15 cellular contexts compared by ENCODE assay signal in the genomic region with DNA sequence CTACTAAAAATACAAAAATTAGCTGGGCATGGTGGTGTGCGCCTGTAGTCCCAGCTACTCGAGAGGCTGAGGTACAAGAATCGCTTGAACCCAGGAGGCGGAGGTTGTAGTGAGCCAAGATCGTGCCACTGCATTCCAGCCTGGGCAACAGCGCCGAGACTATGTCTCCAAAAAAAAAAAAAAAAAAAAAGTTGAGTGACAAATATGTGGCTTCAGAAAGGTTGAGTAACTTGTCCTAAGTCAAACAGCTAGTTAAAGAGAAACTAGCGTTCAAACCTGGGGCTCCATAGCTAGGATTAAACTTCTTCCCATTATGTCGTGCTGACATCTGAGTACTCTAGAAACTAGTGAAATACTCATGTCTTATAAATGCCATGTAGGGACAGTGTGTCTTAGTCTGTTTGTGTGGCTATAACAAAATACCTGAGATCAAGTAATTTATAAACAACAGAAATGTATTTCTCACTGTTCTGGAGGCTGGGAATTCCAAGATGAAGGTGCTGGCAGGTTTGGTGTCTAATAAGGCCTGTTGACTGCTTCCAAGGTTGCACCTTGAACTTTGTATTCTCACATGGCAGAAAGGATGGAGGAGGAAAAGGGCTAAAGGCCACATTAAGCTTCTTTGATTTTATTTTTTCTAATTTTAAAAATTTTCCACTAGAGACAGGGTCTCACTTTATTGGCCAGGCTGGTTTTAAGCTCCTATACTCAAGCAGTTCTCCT. TPM values are rescaled to one million over a fixed set of nuclear protein-coding genes. Genes with fewer than 3 reads are reported as not detected.
DNase-seq lines count a peak whose midpoint lies in the region; ATAC-seq, FAIRE-seq and TF ChIP-seq lines count a peak whose summit lies in the region.
"Had no signal": no experiment of that assay in that cellular context is flagged by ENCODE, and none has a peak within 500 bp of the region (broad histone marks: within the 10 kb centered on the region; RNA-seq: fewer than 3 reads in every experiment).

No MANE protein-coding gene starts in this region.

- no peaks in the 10 kb centered on the region for H3K9me3 ChIP-seq in left ventricle myocardium inferior (replicated peaks)
- no peaks in the 10 kb centered on the region for H3K9me3 ChIP-seq in kidney (ENCODE audit: control insufficient read depth in 1 of 2, low read length in 2 of 2)
- H3K9me3 ChIP-seq in right lobe of liver = no peaks in the 10 kb centered on the region

- no peak overlapping the region for H3K9ac ChIP-seq in kidney (ENCODE audit: low read length in 2 of 2)

- intact Hi-C loops in left ventricle myocardium inferior (cut with micrococcal nuclease) = no loop called here
- intact Hi-C loops in left ventricle myocardium superior (cut with micrococcal nuclease) = no loop called here
- intact Hi-C loops in kidney (cut with DNase I) = no loop called here
- intact Hi-C loops in right lobe of liver (cut with DNase I) = no loop called here

- H3K4me1 ChIP-seq in left ventricle myocardium inferior = peaks cover 56% of the 10 kb centered on the region
- peaks cover 13 to 27% of the 10 kb centered on the region in 2 donors for H3K4me1 ChIP-seq in kidney (ENCODE audit: control insufficient read depth in 1 of 2, insufficient read depth in 1 of 2, low read depth in 1 of 2, low read length in 2 of 2)
- peaks cover 0 to 82% (median 34%) of the 10 kb centered on the region in 4 donors for H3K4me1 ChIP-seq in right lobe of liver

- H3K4me3 ChIP-seq in left ventricle myocardium inferior (no peak overlapping the region), kidney (ENCODE audit: low read length in 2 of 2) (no peak overlapping the region), right lobe of liver (no peak overlapping the region)
- H3K4me3 ChIP-seq: GM12878 had no signal

- no peak for FAIRE-seq in kidney (lab: Jason Lieb, UNC)
- FAIRE-seq in GM12891 (lab: Jason Lieb, UNC) = no peak
- FAIRE-seq: GM12878 had no signal

- ATAC-seq in left ventricle myocardium superior (no peak), right lobe of liver (peak in 2 of 4 donors; percentile 10 to 38), HG03457 (IDR thresholded peaks at IDR 0.05; ENCODE audit: unreplicated experiment) (no peak), GM19328 (IDR thresholded peaks at IDR 0.05; ENCODE audit: unreplicated experiment) (no peak)
- ATAC-seq: CD8-positive, alpha-beta T cell; GM12878 had no signal

- DNase-seq in left ventricle myocardium inferior = no peak
- no peak for DNase-seq in left ventricle myocardium superior
- peak; percentile 7 for DNase-seq in kidney
- DNase-seq in right lobe of liver = no peak
- no peak for DNase-seq in GM12891 (ENCODE audit: insufficient read length, low spot score)
- DNase-seq: 8988T; ACHN; CD8-positive, alpha-beta T cell; COR-L47; GOT3; H9 had no signal

- peak overlapping the region; percentile 58 for H3K27ac ChIP-seq in left ventricle myocardium inferior (replicated peaks)
- H3K27ac ChIP-seq in kidney (ENCODE audit: low read depth in 2 of 2, low read length in 2 of 2) = peak overlapping the region; percentile 83 to 84
- peak overlapping the region; percentile 20 to 87 (median 79) for H3K27ac ChIP-seq in right lobe of liver
- H3K27ac ChIP-seq: C4-2B had no signal

- TF ChIP-seq POLR2A in right lobe of liver (IDR thresholded peaks at IDR 0.05) = no peak
- TF ChIP-seq POLR2A in GM12891 (IDR thresholded peaks at IDR 0.05; ENCODE audit: low read depth, low read length) = no peak

- WGBS in right lobe of liver (ENCODE audit: insufficient coverage, low coverage, low lambda C conversion rate, missing lambda C conversion rate) = 50% methylated on average over 9 of the region's 9 CpGs

- H3K36me3 ChIP-seq in left ventricle myocardium inferior (no peaks in the 10 kb centered on the region), kidney (ENCODE audit: control insufficient read depth in 1 of 2, insufficient read depth in 2 of 2, low read length in 2 of 2) (no peaks in the 10 kb centered on the region), right lobe of liver (no peaks in the 10 kb centered on the region)

- H3K27me3 ChIP-seq in left ventricle myocardium inferior (ENCODE audit: low read depth) (no peaks in the 10 kb centered on the region), right lobe of liver (no peaks in the 10 kb centered on the region)

- no peak for TF ChIP-seq CTCF in left ventricle myocardium inferior (IDR thresholded peaks at IDR 0.05; ENCODE audit: borderline replicate concordance)
- no peak for TF ChIP-seq CTCF in kidney (IDR thresholded peaks at IDR 0.05; ENCODE audit: borderline replicate concordance, extremely low read depth, insufficient read depth)
- TF ChIP-seq CTCF in right lobe of liver (IDR thresholded peaks at IDR 0.05) = no peak

TF ChIP-seq in GM12891, 5 proteins besides CTCF, POLR2A, EP300 and RAD21:
- TF ChIP-seq TAF1 (IDR thresholded peaks at IDR 0.05; ENCODE audit: low read depth, low read length) (no peak), PAX5 (IDR thresholded peaks at IDR 0.05; ENCODE audit: insufficient read depth, low read length, severe bottlenecking) (no peak), POU2F2 (IDR thresholded peaks at IDR 0.05; ENCODE audit: low read depth, low read length) (no peak), POLR2AphosphoS5 (IDR thresholded peaks at IDR 0.05; ENCODE audit: low read depth, low read length) (no peak), SPI1 (IDR thresholded peaks at IDR 0.05; ENCODE audit: low read depth, low read length) (no peak)

RNA-seq across cellular contexts. Expression of a gene that starts 12.0 kb away (rescaled TPM):
- total RNA-seq in left ventricle myocardium inferior (168 TPM), left ventricle myocardium superior (163 TPM), kidney (47.6 TPM), right lobe of liver (100 to 1,000 TPM; 108 to 171 (median 123) TPM)
- 131 TPM for polyA plus RNA-seq in kidney (ENCODE audit: insufficient read depth, low read depth, low replicate concordance)
- 109 TPM for polyA plus RNA-seq in GM12891 (2012; ENCODE audit: low read depth, missing spikeins)
